In genomic region chr15:50687302-50687902, GRCh38 we compare ENCODE assay signal across 8 cellular contexts. TPM values are rescaled to one million over a fixed set of nuclear protein-coding genes. Genes with fewer than 3 reads are reported as not detected.
DNase-seq lines count a peak whose midpoint lies in the region; ATAC-seq and TF ChIP-seq lines count a peak whose summit lies in the region.

No MANE protein-coding gene starts in this region.

- H3K27me3 Mint-ChIP-seq in neural crest cell (ENCODE audit: low read depth), result no peaks in the 10 kb centered on the region

- no peaks in the 10 kb centered on the region for H3K36me3 Mint-ChIP-seq in neural crest cell (ENCODE audit: low read depth)

- H4K20me1 ChIP-seq in KMS-11 (ENCODE audit: insufficient read depth), result peaks cover 14% of the 10 kb centered on the region; the same call in 1 of the 2 replicates

- peak overlapping the region; percentile 89 for H3K27ac Mint-ChIP-seq in neural crest cell (ENCODE audit: unreplicated experiment)

- H3K9me3 Mint-ChIP-seq in neural crest cell, result no peaks in the 10 kb centered on the region

- peak; percentile 11 for ATAC-seq in GM18868 (IDR thresholded peaks at IDR 0.05; ENCODE audit: unreplicated experiment)
- ATAC-seq in HG03025 (IDR thresholded peaks at IDR 0.05; ENCODE audit: low FRiP score, unreplicated experiment), result no peak

- H2AFZ ChIP-seq in KMS-11 (ENCODE audit: low read depth), result peak overlapping the region; percentile 97

- no peaks in the 10 kb centered on the region for H3K27me3 ChIP-seq in KMS-11 (ENCODE audit: insufficient read depth, low read depth)

- peak overlapping the region; percentile 71 for H3K4me2 ChIP-seq in KMS-11

- peaks cover 35% of the 10 kb centered on the region for H3K4me1 Mint-ChIP-seq in neural crest cell

- H3K36me3 ChIP-seq in KMS-11 (ENCODE audit: insufficient read depth), result no peaks in the 10 kb centered on the region

- peak; percentile 1 for DNase-seq in dermis blood vessel endothelial cell
- no peak for DNase-seq in neural crest cell (ENCODE audit: low read depth, low spot score)
- DNase-seq in medulla oblongata (ENCODE audit: extremely low spot score), result no peak
- DNase-seq in activated gamma-delta T cell treated with Interleukin-2 at 50 U/mL for 16 hours, result no peak
- no peak for DNase-seq in NCI-H226

- H3K9ac ChIP-seq in KMS-11, result peak overlapping the region; percentile 91

- no peak overlapping the region for H3K4me3 ChIP-seq in KMS-11 (IDR thresholded peaks at IDR 0.05; ENCODE audit: insufficient read depth, low read depth, low read length)

- H3K79me2 ChIP-seq in KMS-11 (ENCODE audit: insufficient read depth, low read depth), result peaks cover 37% of the 10 kb centered on the region

- peak overlapping the region; percentile 95 for H3K4me3 Mint-ChIP-seq in neural crest cell

- peaks cover 29% of the 10 kb centered on the region for H3K4me1 ChIP-seq in KMS-11 (ENCODE audit: low read depth, poor library complexity, severe bottlenecking)

- H3K27ac ChIP-seq in KMS-11, result peak overlapping the region; percentile 94

- no peak for TF ChIP-seq CTCF in KMS-11 (conservative IDR thresholded peaks at IDR 0.05; ENCODE audit: low read depth, low read length)
- no peak for TF ChIP-seq CTCF in neural crest cell (conservative IDR thresholded peaks at IDR 0.05)

RNA-seq across cellular contexts. Expression of gene TRPM7, which starts 0.8 kb away (rescaled TPM):
- total RNA-seq in dermis blood vessel endothelial cell (37.1 and 40.2 TPM in 2 replicates), neural crest cell (33.6 and 34.8 TPM in 2 replicates)
